12 cellular contexts compared by ENCODE assay signal in the genomic region with DNA sequence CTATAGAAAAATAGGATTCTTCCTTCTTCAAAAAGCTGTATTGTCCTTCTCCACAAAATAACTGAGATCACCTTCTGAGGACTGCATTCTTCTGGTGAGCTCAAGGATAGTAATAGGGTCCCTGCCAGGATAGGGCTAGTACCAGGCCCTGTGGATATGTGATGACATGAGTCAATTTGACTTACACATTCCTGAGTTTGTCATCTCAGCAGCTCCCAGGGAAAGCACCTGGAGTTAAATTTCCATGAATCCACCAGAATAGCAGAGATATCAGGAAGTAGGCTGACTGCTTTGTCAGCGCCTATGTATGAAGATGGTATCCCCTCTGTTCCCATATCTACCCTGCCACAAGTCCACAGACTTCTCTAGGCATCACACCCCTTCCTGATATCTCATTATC.
"Had no signal": no experiment of that assay in that cellular context is flagged by ENCODE, and none has a peak within 500 bp of the region (broad histone marks: within the 10 kb centered on the region; RNA-seq: fewer than 3 reads in every experiment).

No MANE protein-coding gene starts in this region.

- DNase-seq: activated CD4-positive, CD25-positive, alpha-beta regulatory T cell treated with anti-CD3 and anti-CD28 coated beads, Interleukin-2, amount 50 U/mL, for 72 hours; activated naive CD4-positive, alpha-beta T cell; activated naive CD8-positive, alpha-beta T cell treated with anti-CD3 and anti-CD28 coated beads, Interleukin-2, amount 10 ng/mL, durations not matched to agents 7 days and 5 days; effector memory CD4-positive, alpha-beta T cell; hippocampal formation; lower lobe of right lung; naive B cell; ovary; spleen had no signal

- H3K9me3 ChIP-seq: lower lobe of right lung, ovary, spleen, thoracic aorta had no signal

- H2AFZ ChIP-seq: neural progenitor cell had no signal

- H3K9ac ChIP-seq: neural progenitor cell had no signal

- H3K27me3 ChIP-seq: neural progenitor cell, ovary had no signal

- H3K4me2 ChIP-seq: neural progenitor cell had no signal

- H3K36me3 ChIP-seq: lower lobe of right lung, neural progenitor cell, ovary, spleen, thoracic aorta had no signal

- H3K27ac ChIP-seq: epithelial cell of prostate, lower lobe of right lung, neural progenitor cell, ovary, spleen, thoracic aorta had no signal

- H3K4me3 ChIP-seq: lower lobe of right lung, neural progenitor cell, ovary, spleen, thoracic aorta had no signal

- H3K4me1 ChIP-seq: spleen had no signal
